Comparison of ENCODE assay signal across 28 cellular contexts in the genomic region with DNA sequence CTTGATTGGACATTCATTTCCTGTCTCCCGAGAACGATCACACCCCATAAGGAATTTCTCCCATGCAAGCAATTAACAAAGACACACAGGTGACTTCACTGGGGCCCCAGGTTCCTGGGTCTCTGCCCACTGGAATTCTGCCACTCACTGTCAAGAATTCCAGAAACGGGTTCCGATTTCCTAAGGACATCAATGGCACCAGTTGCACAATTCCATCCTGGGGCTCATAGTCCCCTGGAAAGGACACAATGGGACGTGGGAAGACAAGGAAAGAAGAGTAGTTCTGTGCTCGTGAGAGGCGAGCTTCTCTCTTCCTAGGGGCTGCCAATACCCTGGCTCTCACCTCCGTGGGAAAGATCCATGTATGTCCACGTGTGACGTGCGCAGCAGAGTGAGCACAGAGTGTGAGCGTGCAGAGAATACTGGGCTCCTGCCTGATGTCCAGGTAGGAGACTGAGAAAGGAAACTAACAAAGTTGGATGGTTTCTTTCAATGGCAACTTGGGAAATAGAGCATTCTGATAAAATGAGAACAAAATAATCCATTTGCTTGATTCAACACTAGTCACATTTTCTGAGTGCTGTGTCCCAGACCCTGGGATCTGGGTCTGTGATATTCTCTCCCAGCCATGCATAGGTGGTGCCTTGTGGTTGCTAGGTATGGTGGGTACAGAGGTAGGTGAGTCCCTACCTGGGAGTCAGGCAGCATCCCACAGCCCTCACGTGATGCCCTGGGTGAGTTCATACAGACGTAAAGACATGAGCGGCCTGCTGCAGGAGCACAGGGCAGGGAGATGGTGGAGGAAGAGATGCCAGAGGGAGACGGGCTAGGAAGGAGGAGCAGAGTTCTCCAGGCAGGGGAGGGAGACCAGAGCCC.
DNase-seq lines count a peak whose midpoint lies in the region; ATAC-seq and TF ChIP-seq lines count a peak whose summit lies in the region.
"Had no signal": no experiment of that assay in that cellular context is flagged by ENCODE, and none has a peak within 500 bp of the region (broad histone marks: within the 10 kb centered on the region; RNA-seq: fewer than 3 reads in every experiment).

No MANE protein-coding gene starts in this region.

- peaks cover 8% of the 10 kb centered on the region for H3K9me3 Mint-ChIP-seq in osteocyte (ENCODE audit: unreplicated experiment)
- H3K9me3 Mint-ChIP-seq: activated T-cell treated with anti-CD3 and anti-CD28 coated beads, Interleukin-2, amount 50 U/mL, for 72 hours had no signal

- H3K36me3 ChIP-seq in DND-41 (ENCODE audit: insufficient read depth, low read length) (no peaks in the 10 kb centered on the region), body of pancreas (replicated peaks in 1 of 2; ENCODE audit: insufficient read depth in 1 of 2, low read depth in 2 of 2) (no peaks in the 10 kb centered on the region), lower lobe of right lung (no peaks in the 10 kb centered on the region)
- H3K36me3 ChIP-seq: sigmoid colon, tibial nerve had no signal

- H2AFZ ChIP-seq in DND-41 (ENCODE audit: low read depth, low read length) = no peak overlapping the region
- H2AFZ ChIP-seq: hepatocyte had no signal

- no peaks in the 10 kb centered on the region for H3K27me3 Mint-ChIP-seq in osteocyte (ENCODE audit: unreplicated experiment)

- H3K4me1 ChIP-seq in DND-41 (ENCODE audit: insufficient read depth, low read length) (peaks cover 15% of the 10 kb centered on the region), body of pancreas (peaks cover 23% of the 10 kb centered on the region), lower lobe of right lung (peaks cover 12% of the 10 kb centered on the region)
- H3K4me1 ChIP-seq: sigmoid colon, tibial nerve had no signal

- H3K79me2 ChIP-seq in DND-41 (ENCODE audit: insufficient read depth, low read length) = no peaks in the 10 kb centered on the region
- H3K79me2 ChIP-seq: hepatocyte had no signal

- H3K4me3 ChIP-seq in DND-41 (ENCODE audit: low read depth in 1 of 2, low read length in 2 of 2) (no peak overlapping the region), body of pancreas (no peak overlapping the region), lower lobe of right lung (no peak overlapping the region)
- H3K4me3 ChIP-seq: dorsolateral prefrontal cortex, hepatocyte, sigmoid colon, tibial nerve had no signal

- no peak overlapping the region for H3K4me2 ChIP-seq in DND-41 (ENCODE audit: insufficient read depth, low read length)
- H3K4me2 ChIP-seq: hepatocyte, KMS-11 had no signal

- no peak overlapping the region for H3K4me3 Mint-ChIP-seq in osteocyte (ENCODE audit: unreplicated experiment)
- H3K4me3 Mint-ChIP-seq: activated T-cell treated with anti-CD3 and anti-CD28 coated beads, Interleukin-2, amount 50 U/mL, for 72 hours; CD4-positive, alpha-beta memory T cell had no signal

- no peaks in the 10 kb centered on the region for H3K36me3 Mint-ChIP-seq in osteocyte (ENCODE audit: unreplicated experiment)
- H3K36me3 Mint-ChIP-seq: CD4-positive, alpha-beta memory T cell had no signal

- DNase-seq in DND-41 = peak; percentile 2
- DNase-seq in body of pancreas = peak; percentile 38 to 43 (median 40)
- peak; percentile 24 for DNase-seq in lower lobe of right lung
- peak; percentile 65 for DNase-seq in osteocyte (ENCODE audit: extremely low spot score, unreplicated experiment)
- DNase-seq in NCI-H1436 (lab: John Stamatoyannopoulos, UW) = no peak
- no peak for DNase-seq in NCI-H2227 (lab: John Stamatoyannopoulos, UW; ENCODE audit: unreplicated experiment)
- DNase-seq: activated CD4-positive, alpha-beta T cell treated with anti-CD3 and anti-CD28 coated beads for 48 hours; activated naive CD4-positive, alpha-beta T cell; activated T-cell treated with anti-CD3 and anti-CD28 coated beads, Interleukin-2, amount 50 U/mL, for 72 hours; CD4-positive, alpha-beta memory T cell; EL; HCEC 1CT; MM.1S; NCI-H1105 treated with DMSO at 0.1 percent for 48 hours; NCI-H2029; NCI-H526 treated with DMSO at 0.1 percent for 48 hours; SIG-M5; sigmoid colon; stimulated activated CD4-positive, alpha-beta T cell treated with anti-CD3 and anti-CD28 coated beads, Interleukin-12 subunit alpha, Interleukin-12 subunit beta, amount 100 ng/mL, for 4 hours; stimulated activated CD4-positive, alpha-beta T cell treated with anti-CD3 and anti-CD28 coated beads, Interleukin-2, amount 100 ng/mL, for 48 hours; SW 1271 had no signal

- H3K9me3 ChIP-seq in DND-41 (ENCODE audit: insufficient read depth, low read length, severe bottlenecking) (no peaks in the 10 kb centered on the region), body of pancreas (no peaks in the 10 kb centered on the region), lower lobe of right lung (no peaks in the 10 kb centered on the region)
- H3K9me3 ChIP-seq: sigmoid colon had no signal

- H3K9ac ChIP-seq in DND-41 (ENCODE audit: low read depth, low read length) = no peak overlapping the region
- H3K9ac ChIP-seq: KMS-11 had no signal

- peak overlapping the region; percentile 14; the same call in 1 of the 2 replicates for H3K27ac ChIP-seq in DND-41 (ENCODE audit: low read length)
- peak overlapping the region in 3 of 4 donors; percentile 32 to 68 (median 67) for H3K27ac ChIP-seq in body of pancreas
- H3K27ac ChIP-seq in lower lobe of right lung = no peak overlapping the region
- H3K27ac ChIP-seq: hepatocyte, KMS-11, sigmoid colon, tibial nerve, VCaP had no signal

- no peak overlapping the region for H3K27ac Mint-ChIP-seq in osteocyte (ENCODE audit: unreplicated experiment)
- H3K27ac Mint-ChIP-seq: activated T-cell treated with anti-CD3 and anti-CD28 coated beads, Interleukin-2, amount 50 U/mL, for 72 hours; CD4-positive, alpha-beta memory T cell had no signal

- TF ChIP-seq CTCF in DND-41 (IDR thresholded peaks at IDR 0.05; ENCODE audit: borderline replicate concordance, extremely low read depth, low read length, poor library complexity, severe bottlenecking) (no peak), body of pancreas (IDR thresholded peaks at IDR 0.05) (no peak), lower lobe of right lung (IDR thresholded peaks at IDR 0.05) (no peak), osteocyte (IDR thresholded peaks at IDR 0.05) (no peak)

- H4K20me1 ChIP-seq in DND-41 (ENCODE audit: insufficient read depth, low read length) = no peaks in the 10 kb centered on the region

- intact Hi-C loops in body of pancreas (cut with DNase I) = no loop called here
- intact Hi-C loops in lower lobe of right lung (cut with DNase I) = no loop called here

- H3K4me1 Mint-ChIP-seq in osteocyte (ENCODE audit: unreplicated experiment) = no peaks in the 10 kb centered on the region
- H3K4me1 Mint-ChIP-seq: CD4-positive, alpha-beta memory T cell had no signal

- no peaks in the 10 kb centered on the region for H3K27me3 ChIP-seq in DND-41 (ENCODE audit: insufficient read depth, low read length, poor library complexity)
- no peaks in the 10 kb centered on the region for H3K27me3 ChIP-seq in body of pancreas
- no peaks in the 10 kb centered on the region for H3K27me3 ChIP-seq in lower lobe of right lung (ENCODE audit: low read depth)
- H3K27me3 ChIP-seq: dorsolateral prefrontal cortex, hepatocyte, tibial nerve had no signal

- 37 to 41% methylated on average over 16 of the region's 16 CpGs for WGBS in body of pancreas, 2 donors

- ATAC-seq in DND-41 (ENCODE audit: insufficient read depth, low read depth) = no peak
- peak; percentile 43 for ATAC-seq in body of pancreas
- ATAC-seq in lower lobe of right lung = no peak
- ATAC-seq in HG03196 (IDR thresholded peaks at IDR 0.05; ENCODE audit: unreplicated experiment) = no peak
- no peak for ATAC-seq in GM21526 (IDR thresholded peaks at IDR 0.05; ENCODE audit: low FRiP score, unreplicated experiment)
- ATAC-seq: activated T-cell treated with anti-CD3 and anti-CD28 coated beads, Interleukin-2, amount 50 U/mL, for 72 hours had no signal

- no peak for TF ChIP-seq POLR2A in body of pancreas (IDR thresholded peaks at IDR 0.05)

Comparison
In these comparisons a context has a peak if more than half of its experiments do, and no peak if none do; other contexts are left out.
1. DNase-seq: peak in DND-41 (single experiment), body of pancreas (4 of 4), lower lobe of right lung (single experiment) and osteocyte (single experiment); none in NCI-H1436 (single experiment) and NCI-H2227 (single experiment).